9 cellular contexts compared by ENCODE assay signal in genomic region chr6:149925253-149925973, GRCh38. TPM values are rescaled to one million over a fixed set of nuclear protein-coding genes. Genes with fewer than 3 reads are reported as not detected.
DNase-seq lines count a peak whose midpoint lies in the region; ATAC-seq and TF ChIP-seq lines count a peak whose summit lies in the region.
"Had no signal": no experiment of that assay in that cellular context is flagged by ENCODE, and none has a peak within 500 bp of the region (broad histone marks: within the 10 kb centered on the region; RNA-seq: fewer than 3 reads in every experiment).

No MANE protein-coding gene starts in this region.

- H3K9me3 ChIP-seq in liver (ENCODE audit: control insufficient read depth in 4 of 4, low read length in 3 of 4) (no peaks in the 10 kb centered on the region), transverse colon (no peaks in the 10 kb centered on the region)

- in situ Hi-C loops in brain microvascular endothelial cell (cut with HindIII; ENCODE audit: low pct_ligation_motif_present, low sequenced_read_pairs) (no loop called here), transverse colon (cut with MboI; ENCODE audit: low pct_ligation_motif_present in 1 of 4, low pct_unique_long_range_greater_than_20kb in 1 of 4, low sequenced_read_pairs in 3 of 4) (loop anchor here in 2 of 4 donors (10.0 kb wide), 2 partner anchors 81 to 201 kb away; no protein-coding TSS in a partner anchor)

- DNase-seq in activated T-cell treated with anti-CD3 and anti-CD28 coated beads, Interleukin-2, amount 50 U/mL, for 24 hours: peak; percentile 45
- no peak for DNase-seq in activated T-cell treated with anti-CD3 and anti-CD28 coated beads, Interleukin-2, amount 50 U/mL, for 4 hours
- DNase-seq in brain microvascular endothelial cell: peak; percentile 9
- peak; percentile 42 for DNase-seq in transverse colon
- no peak for DNase-seq in stimulated activated CD8-positive, alpha-beta memory T cell treated with anti-CD3 and anti-CD28 coated beads, Interleukin-4, amount 100 ng/mL, for 48 hours
- DNase-seq in RPMI8226: no peak

- no peak for TF ChIP-seq POLR2A in transverse colon (IDR thresholded peaks at IDR 0.05)

- no peak overlapping the region for H3K27ac ChIP-seq in brain microvascular endothelial cell
- H3K27ac ChIP-seq in liver (ENCODE audit: low read depth in 1 of 2, low read length in 2 of 2): no peak overlapping the region
- peak overlapping the region in 3 of 4 donors; percentile 28 to 46 (median 39) for H3K27ac ChIP-seq in transverse colon

- intact Hi-C loops in transverse colon (cut with DNase I; ENCODE audit: low total_unique reads): no loop called here

- TF ChIP-seq EP300 in transverse colon (IDR thresholded peaks at IDR 0.05; ENCODE audit: low read depth): no peak

- no peak for TF ChIP-seq RAD21 in liver (IDR thresholded peaks at IDR 0.05)

- no peak for TF ChIP-seq CTCF in brain microvascular endothelial cell (IDR thresholded peaks at IDR 0.05; ENCODE audit: low read depth, low read length, missing control alignments)
- no peak for TF ChIP-seq CTCF in liver (IDR thresholded peaks at IDR 0.05; ENCODE audit: low read depth, low read length, missing input control)
- no peak for TF ChIP-seq CTCF in transverse colon (IDR thresholded peaks at IDR 0.05)

- H3K4me1 Mint-ChIP-seq in activated T-cell treated with anti-CD3 and anti-CD28 coated beads, Interleukin-2, amount 50 U/mL, for 24 hours (ENCODE audit: low read depth): peaks cover 24% of the 10 kb centered on the region
- peaks cover 25% of the 10 kb centered on the region for H3K4me1 Mint-ChIP-seq in activated T-cell treated with anti-CD3 and anti-CD28 coated beads, Interleukin-2, amount 50 U/mL, for 4 hours (ENCODE audit: low read depth)

- H3K36me3 ChIP-seq in brain microvascular endothelial cell (replicated peaks): no peaks in the 10 kb centered on the region
- H3K36me3 ChIP-seq in liver (ENCODE audit: control insufficient read depth in 4 of 4, insufficient read depth in 3 of 4, low read depth in 1 of 4, low read length in 3 of 4): no peaks in the 10 kb centered on the region
- no peaks in the 10 kb centered on the region for H3K36me3 ChIP-seq in transverse colon

- H3K4me1 ChIP-seq in liver (ENCODE audit: control insufficient read depth in 4 of 4, insufficient read depth in 4 of 4, low read length in 3 of 4) (peaks cover 0 to 23% (median 15%) of the 10 kb centered on the region in 4 donors), transverse colon (peaks cover 10 to 33% (median 21%) of the 10 kb centered on the region in 4 donors)

- no peaks in the 10 kb centered on the region for H3K36me3 Mint-ChIP-seq in activated T-cell treated with anti-CD3 and anti-CD28 coated beads, Interleukin-2, amount 50 U/mL, for 24 hours (ENCODE audit: low read depth)
- H3K36me3 Mint-ChIP-seq in activated T-cell treated with anti-CD3 and anti-CD28 coated beads, Interleukin-2, amount 50 U/mL, for 4 hours (ENCODE audit: insufficient read depth): no peaks in the 10 kb centered on the region

- no peaks in the 10 kb centered on the region for H3K9me3 Mint-ChIP-seq in activated T-cell treated with anti-CD3 and anti-CD28 coated beads, Interleukin-2, amount 50 U/mL, for 24 hours
- H3K9me3 Mint-ChIP-seq in activated T-cell treated with anti-CD3 and anti-CD28 coated beads, Interleukin-2, amount 50 U/mL, for 4 hours: no peaks in the 10 kb centered on the region

- H3K27me3 ChIP-seq in brain microvascular endothelial cell (replicated peaks) (peaks cover 12% of the 10 kb centered on the region), liver (ENCODE audit: control insufficient read depth in 4 of 4, insufficient read depth in 4 of 4, low read length in 3 of 4) (peaks cover 0 to 2% (median under 1%) of the 10 kb centered on the region in 4 donors), transverse colon (peaks cover 64% of the 10 kb centered on the region)

- H3K9ac ChIP-seq in liver (ENCODE audit: low read depth in 1 of 2, low read length in 2 of 2): peak overlapping the region in 1 of 2 donors; percentile 33

- peaks cover 94% of the 10 kb centered on the region for H3K27me3 Mint-ChIP-seq in activated T-cell treated with anti-CD3 and anti-CD28 coated beads, Interleukin-2, amount 50 U/mL, for 24 hours
- peaks cover 94% of the 10 kb centered on the region for H3K27me3 Mint-ChIP-seq in activated T-cell treated with anti-CD3 and anti-CD28 coated beads, Interleukin-2, amount 50 U/mL, for 4 hours (ENCODE audit: low read depth)

- WGBS in liver: 8% methylated on average over 34 of the region's 34 CpGs
- 15% methylated on average over 34 of the region's 34 CpGs; no CpG with 5 or more reads in 1 of the 2 donors for WGBS in transverse colon (ENCODE audit: low coverage in 1 of 2), 2 donors

- H3K4me3 ChIP-seq in brain microvascular endothelial cell (ENCODE audit: low read depth, low read length) (peak overlapping the region; percentile 59), liver (ENCODE audit: low read depth in 1 of 3, low read length in 3 of 3) (peak overlapping the region; percentile 53 to 63 (median 61)), transverse colon (peak overlapping the region; percentile 28 to 62 (median 45))

- ATAC-seq in activated T-cell treated with anti-CD3 and anti-CD28 coated beads, Interleukin-2, amount 50 U/mL, for 4 hours: no peak
- no peak for ATAC-seq in GM19324 (IDR thresholded peaks at IDR 0.05; ENCODE audit: low FRiP score, unreplicated experiment)

- no peak overlapping the region for H3K4me3 Mint-ChIP-seq in activated T-cell treated with anti-CD3 and anti-CD28 coated beads, Interleukin-2, amount 50 U/mL, for 24 hours
- no peak overlapping the region for H3K4me3 Mint-ChIP-seq in activated T-cell treated with anti-CD3 and anti-CD28 coated beads, Interleukin-2, amount 50 U/mL, for 4 hours

- H3K27ac Mint-ChIP-seq in activated T-cell treated with anti-CD3 and anti-CD28 coated beads, Interleukin-2, amount 50 U/mL, for 24 hours: no peak overlapping the region

TF ChIP-seq in liver, 16 proteins besides CTCF, POLR2A, EP300 and RAD21:
- TF ChIP-seq FOXA2 (IDR thresholded peaks at IDR 0.05) (no peak), ATF3 (IDR thresholded peaks at IDR 0.05) (no peak), FOXA1 (IDR thresholded peaks at IDR 0.05) (no peak), REST (IDR thresholded peaks at IDR 0.05) (no peak), HNF4A (conservative IDR thresholded peaks at IDR 0.05) (no peak), RXRA (IDR thresholded peaks at IDR 0.05) (no peak)

RNA-seq across cellular contexts. Expression of gene RAET1G, which starts 2.5 kb away (rescaled TPM):
- not detected for total RNA-seq in activated T-cell treated with anti-CD3 and anti-CD28 coated beads, Interleukin-2, amount 50 U/mL, for 4 hours
- total RNA-seq in liver (not detected), transverse colon (not detected)
- not detected for polyA plus RNA-seq in liver
- total RNA-seq: T-helper 2 cell treated with Interferon-gamma antibody and Interleukin-4, amounts not matched to agents 100 ng/mL and 5 ng/mL, for 36 hours had no signal

RNA-seq across cellular contexts. Expression of gene ULBP2, which starts 16.4 kb away (rescaled TPM):
- total RNA-seq in activated T-cell treated with anti-CD3 and anti-CD28 coated beads, Interleukin-2, amount 50 U/mL, for 4 hours: under 1 TPM; 0.43 to 0.87 (median 0.51) TPM
- total RNA-seq in liver (under 1 TPM; 0.14 to 0.25 TPM), transverse colon (not detected)
- polyA plus RNA-seq in liver: under 1 TPM; 0.15 to 0.27 TPM

RNA-seq across cellular contexts. Expression of gene RAET1E, which starts 27.5 kb away (rescaled TPM):
- not detected for total RNA-seq in activated T-cell treated with anti-CD3 and anti-CD28 coated beads, Interleukin-2, amount 50 U/mL, for 4 hours
- total RNA-seq in liver (not detected), transverse colon (not detected)
- not detected for polyA plus RNA-seq in liver
- total RNA-seq: T-helper 2 cell treated with Interferon-gamma antibody and Interleukin-4, amounts not matched to agents 100 ng/mL and 5 ng/mL, for 36 hours had no signal

RNA-seq across cellular contexts. Expression of gene ULBP1, which starts 38.3 kb away (rescaled TPM):
- total RNA-seq in activated T-cell treated with anti-CD3 and anti-CD28 coated beads, Interleukin-2, amount 50 U/mL, for 4 hours: 1 to 10 TPM in 2 of 3 donors, under 1 TPM in 1; 0.83 to 1.3 (median 1.2) TPM
- total RNA-seq in liver (under 1 TPM; under 0.01 to 0.05 TPM), transverse colon (not detected)
- polyA plus RNA-seq in liver: under 1 TPM in 1 of 2 donors, not detected in 1; 0.03 TPM

Comparison
In these comparisons a context has a peak if more than half of its experiments do, and no peak if none do; other contexts are left out.
1. DNase-seq: peak in activated T-cell treated with anti-CD3 and anti-CD28 coated beads, Interleukin-2, amount 50 U/mL, for 24 hours (single experiment), brain microvascular endothelial cell (single experiment) and transverse colon (single experiment); none in activated T-cell treated with anti-CD3 and anti-CD28 coated beads, Interleukin-2, amount 50 U/mL, for 4 hours (single experiment), stimulated activated CD8-positive, alpha-beta memory T cell treated with anti-CD3 and anti-CD28 coated beads, Interleukin-4, amount 100 ng/mL, for 48 hours (single experiment) and RPMI8226 (single experiment).
2. H3K27ac ChIP-seq: peak in transverse colon (3 of 4); none in brain microvascular endothelial cell (single experiment) and liver (0 of 2).
3. Peak in every context shown above with its lines, with median percentiles within 50 percentile points of each other: H3K4me3 ChIP-seq.